Comparison of ENCODE assay signal across 26 cellular contexts in the genomic region with DNA sequence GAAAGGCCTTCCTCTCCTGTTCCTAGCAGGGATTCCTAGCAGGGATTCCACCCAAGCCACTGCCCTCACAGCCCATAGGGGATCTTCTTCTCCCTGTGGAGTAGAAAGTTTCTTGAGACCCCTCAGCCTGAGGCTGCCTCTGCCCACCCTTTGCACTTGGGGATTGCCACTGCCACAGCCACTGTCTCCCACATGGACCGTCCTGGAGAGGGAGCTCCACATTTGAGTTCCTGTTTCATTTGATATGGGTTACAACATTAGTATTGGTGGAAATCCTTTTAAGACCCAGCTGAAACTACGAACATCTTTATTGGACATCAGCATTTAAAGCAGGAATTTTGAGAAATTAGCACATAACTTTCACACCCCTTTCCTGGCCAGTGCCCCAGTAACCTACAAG. TPM values are rescaled to one million over a fixed set of nuclear protein-coding genes. Genes with fewer than 3 reads are reported as not detected.
"Had no signal": no experiment of that assay in that cellular context is flagged by ENCODE, and none has a peak within 500 bp of the region (broad histone marks: within the 10 kb centered on the region; RNA-seq: fewer than 3 reads in every experiment).

No MANE protein-coding gene starts in this region.

- DNase-seq: activated CD4-positive, alpha-beta T cell treated with anti-CD3 and anti-CD28 coated beads, Interleukin-2, amount 10 ng/mL, durations not matched to agents 7 days and 5 days; activated CD4-positive, CD25-positive, alpha-beta regulatory T cell treated with anti-CD3 and anti-CD28 coated beads, Interleukin-2, amount 50 U/mL, for 72 hours; activated CD8-positive, alpha-beta memory T cell treated with anti-CD3 and anti-CD28 coated beads, Interleukin-2, amount 10 ng/mL, durations not matched to agents 7 days and 5 days; activated CD8-positive, alpha-beta T cell treated with anti-CD3 and anti-CD28 coated beads for 36 hours; activated gamma-delta T cell; activated naive CD4-positive, alpha-beta T cell treated with anti-CD3 and anti-CD28 coated beads, Interleukin-2, amount 50 U/mL, for 16 hours; activated naive CD8-positive, alpha-beta T cell treated with anti-CD3 and anti-CD28 coated beads, Interleukin-2, amount 50 U/mL, for 24 hours; activated T-cell treated with anti-CD3 and anti-CD28 coated beads for 4 hours; dermis blood vessel endothelial cell; effector CD8-positive, alpha-beta T cell; foreskin melanocyte; glutamatergic neuron; islet precursor cell; left cardiac atrium; naive thymus-derived CD4-positive, alpha-beta T cell; small intestine; stimulated activated CD4-positive, alpha-beta T cell treated with anti-CD3 and anti-CD28 coated beads, Interleukin-2, amount 100 ng/mL, for 24 hours; trophoblast cell had no signal

- H3K36me3 ChIP-seq: cardiac muscle cell had no signal

- H3K4me1 Mint-ChIP-seq: neural crest cell had no signal

- H3K36me3 Mint-ChIP-seq: activated CD8-positive, alpha-beta memory T cell treated with anti-CD3 and anti-CD28 coated beads, Interleukin-2, amount 10 ng/mL, durations not matched to agents 7 days and 5 days; stimulated activated memory B cell treated with anti-CD40 and anti-IgM and Interleukin-4, amounts not matched to agents 10 μg/mL and 1 μg/mL and 100 μg/mL, for 72 hours had no signal

- ATAC-seq: activated CD8-positive, alpha-beta memory T cell treated with anti-CD3 and anti-CD28 coated beads, Interleukin-2, amount 10 ng/mL, durations not matched to agents 7 days and 5 days; activated CD8-positive, alpha-beta T cell treated with anti-CD3 and anti-CD28 coated beads for 36 hours; activated naive CD8-positive, alpha-beta T cell treated with anti-CD3 and anti-CD28 coated beads, Interleukin-2, amount 50 U/mL, for 24 hours; left cardiac atrium; naive thymus-derived CD4-positive, alpha-beta T cell; sciatic nerve; stimulated activated memory B cell treated with anti-CD40 and anti-IgM and Interleukin-4, amounts not matched to agents 10 μg/mL and 1 μg/mL and 100 μg/mL, for 72 hours had no signal

- FAIRE-seq: small intestine had no signal

- H3K27ac Mint-ChIP-seq: activated CD4-positive, alpha-beta T cell treated with anti-CD3 and anti-CD28 coated beads, Interleukin-2, amount 10 ng/mL, durations not matched to agents 7 days and 5 days; activated CD8-positive, alpha-beta memory T cell treated with anti-CD3 and anti-CD28 coated beads, Interleukin-2, amount 10 ng/mL, durations not matched to agents 7 days and 5 days; activated CD8-positive, alpha-beta T cell treated with anti-CD3 and anti-CD28 coated beads for 36 hours; activated naive CD8-positive, alpha-beta T cell treated with anti-CD3 and anti-CD28 coated beads, Interleukin-2, amount 50 U/mL, for 24 hours; stimulated activated memory B cell treated with anti-CD40 and anti-IgM and Interleukin-4, amounts not matched to agents 10 μg/mL and 1 μg/mL and 100 μg/mL, for 72 hours had no signal

- H3K4me3 ChIP-seq: cardiac muscle cell, lung had no signal

- H3K4me3 Mint-ChIP-seq: activated CD4-positive, alpha-beta T cell treated with anti-CD3 and anti-CD28 coated beads, Interleukin-2, amount 10 ng/mL, durations not matched to agents 7 days and 5 days; activated CD8-positive, alpha-beta memory T cell treated with anti-CD3 and anti-CD28 coated beads, Interleukin-2, amount 10 ng/mL, durations not matched to agents 7 days and 5 days; activated CD8-positive, alpha-beta T cell treated with anti-CD3 and anti-CD28 coated beads for 36 hours; activated naive CD8-positive, alpha-beta T cell treated with anti-CD3 and anti-CD28 coated beads, Interleukin-2, amount 50 U/mL, for 24 hours; naive thymus-derived CD4-positive, alpha-beta T cell; neural crest cell; stimulated activated memory B cell treated with anti-CD40 and anti-IgM and Interleukin-4, amounts not matched to agents 10 μg/mL and 1 μg/mL and 100 μg/mL, for 72 hours had no signal

- H3K9me3 Mint-ChIP-seq: activated CD4-positive, alpha-beta T cell treated with anti-CD3 and anti-CD28 coated beads, Interleukin-2, amount 10 ng/mL, durations not matched to agents 7 days and 5 days; activated CD8-positive, alpha-beta T cell treated with anti-CD3 and anti-CD28 coated beads for 36 hours; activated naive CD8-positive, alpha-beta T cell treated with anti-CD3 and anti-CD28 coated beads, Interleukin-2, amount 50 U/mL, for 24 hours; neural crest cell; stimulated activated memory B cell treated with anti-CD40 and anti-IgM and Interleukin-4, amounts not matched to agents 10 μg/mL and 1 μg/mL and 100 μg/mL, for 72 hours had no signal

- H3K27ac ChIP-seq: cardiac muscle cell, VCaP had no signal

RNA-seq across cellular contexts. Expression of a gene that starts 25.6 kb away (rescaled TPM):
- total RNA-seq: cardiac muscle cell, dermis blood vessel endothelial cell, neural crest cell, omental fat pad, temporal lobe had no signal
